Comparison of ENCODE assay signal across 37 cellular contexts in the genomic region with DNA sequence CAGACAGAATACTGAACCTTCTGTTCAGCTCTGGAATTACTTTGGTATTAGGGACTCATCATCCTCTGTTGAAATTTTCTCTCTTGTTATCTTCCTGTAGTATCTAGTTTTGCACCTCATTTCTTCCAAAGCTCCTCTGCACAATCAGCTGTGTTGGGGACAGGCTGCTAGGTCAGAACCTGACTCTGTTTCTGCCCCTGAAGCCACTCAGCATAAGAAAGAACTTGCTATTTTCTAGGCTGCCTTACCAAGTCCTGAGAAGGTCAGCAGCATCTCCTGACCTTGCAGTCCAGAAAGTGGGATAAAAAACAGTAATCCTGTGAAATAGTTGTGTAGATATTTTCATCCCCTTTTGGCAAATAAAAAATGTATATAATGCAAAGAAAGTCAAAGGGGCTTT.
"Had no signal": no experiment of that assay in that cellular context is flagged by ENCODE, and none has a peak within 500 bp of the region (broad histone marks: within the 10 kb centered on the region; RNA-seq: fewer than 3 reads in every experiment).

No MANE protein-coding gene starts in this region.

- H3K27ac Mint-ChIP-seq: activated CD4-positive, alpha-beta memory T cell treated with anti-CD3 and anti-CD28 coated beads, Interleukin-2, amount 10 ng/mL, durations not matched to agents 7 days and 5 days; activated CD4-positive, alpha-beta T cell treated with anti-CD3 and anti-CD28 coated beads for 36 hours; activated CD4-positive, alpha-beta T cell treated with anti-CD3 and anti-CD28 coated beads, Interleukin-2, amount 10 ng/mL, durations not matched to agents 7 days and 5 days; activated CD8-positive, alpha-beta memory T cell treated with anti-CD3 and anti-CD28 coated beads, Interleukin-2, amount 10 ng/mL, durations not matched to agents 7 days and 5 days; activated CD8-positive, alpha-beta T cell treated with anti-CD3 and anti-CD28 coated beads, Interleukin-2, amount 10 ng/mL, durations not matched to agents 7 days and 5 days; activated naive CD4-positive, alpha-beta T cell treated with anti-CD3 and anti-CD28 coated beads, Interleukin-2, amount 10 ng/mL, durations not matched to agents 7 days and 5 days; activated naive CD4-positive, alpha-beta T cell treated with anti-CD3 and anti-CD28 coated beads, Interleukin-2, amount 50 U/mL, for 24 hours; activated naive CD8-positive, alpha-beta T cell; activated naive CD8-positive, alpha-beta T cell treated with anti-CD3 and anti-CD28 coated beads, Interleukin-2, amount 10 ng/mL, durations not matched to agents 7 days and 5 days; activated naive CD8-positive, alpha-beta T cell treated with anti-CD3 and anti-CD28 coated beads, Interleukin-2, amount 50 U/mL, for 24 hours; activated T-cell treated with anti-CD3 and anti-CD28 coated beads, Interleukin-2, amount 50 U/mL, for 24 hours; activated T-helper 2 cell treated with anti-CD3 and anti-CD28 coated beads, Interferon-gamma antibody, Interleukin-2, Interleukin-4, amounts not matched to agents 10 μg/mL and 5 μg/mL and 100 μg/mL, durations not matched to agents 14 hours and 24 hours and 36 hours; brain; T-helper 1 cell treated with Interleukin-12 subunit alpha and Interleukin-12 subunit beta and Interleukin-4 antibody, amounts not matched to agents 30 μg/mL and 1 μg/mL, for 36 hours; T-helper 2 cell treated with Interferon-gamma antibody and Interleukin-4, amounts not matched to agents 5 μg/mL and 100 μg/mL, for 36 hours had no signal

- ATAC-seq: activated CD4-positive, alpha-beta T cell treated with anti-CD3 and anti-CD28 coated beads for 36 hours; activated CD4-positive, CD25-positive, alpha-beta regulatory T cell treated with anti-CD3 and anti-CD28 coated beads, Interleukin-2, amount 50 U/mL, for 24 hours; activated CD8-positive, alpha-beta memory T cell treated with anti-CD3 and anti-CD28 coated beads, Interleukin-2, amount 10 ng/mL, durations not matched to agents 7 days and 5 days; activated CD8-positive, alpha-beta T cell treated with anti-CD3 and anti-CD28 coated beads, Interleukin-2, amount 10 ng/mL, durations not matched to agents 7 days and 5 days; activated naive CD8-positive, alpha-beta T cell treated with anti-CD3 and anti-CD28 coated beads, Interleukin-2, amount 50 U/mL, for 24 hours had no signal

- H3K27me3 ChIP-seq: ascending aorta, cardiac muscle cell had no signal

- H3K4me3 ChIP-seq: ascending aorta, cardiac muscle cell had no signal

- DNase-seq: activated CD4-positive, alpha-beta memory T cell treated with anti-CD3 and anti-CD28 coated beads, Interleukin-2, amount 10 ng/mL, durations not matched to agents 7 days and 5 days; activated CD4-positive, alpha-beta T cell treated with anti-CD3 and anti-CD28 coated beads for 1 hour; activated CD4-positive, alpha-beta T cell treated with anti-CD3 and anti-CD28 coated beads for 36 hours; activated CD4-positive, alpha-beta T cell treated with anti-CD3 and anti-CD28 coated beads for 48 hours; activated CD4-positive, alpha-beta T cell treated with anti-CD3 and anti-CD28 coated beads, Interleukin-2, amount 10 ng/mL, durations not matched to agents 7 days and 5 days; activated CD4-positive, alpha-beta T cell treated with anti-CD3 and anti-CD28 coated beads, Interleukin-2, amount 50 U/mL, for 48 hours; activated CD4-positive, CD25-positive, alpha-beta regulatory T cell; activated CD8-positive, alpha-beta memory T cell treated with anti-CD3 and anti-CD28 coated beads for 24 hours; activated CD8-positive, alpha-beta memory T cell treated with anti-CD3 and anti-CD28 coated beads, Interleukin-2, amount 10 ng/mL, durations not matched to agents 7 days and 5 days; activated CD8-positive, alpha-beta memory T cell treated with anti-CD3 and anti-CD28 coated beads, Interleukin-2, amount 50 U/mL, for 48 hours; activated CD8-positive, alpha-beta T cell treated with anti-CD3 and anti-CD28 coated beads, Interleukin-2, amount 10 ng/mL, durations not matched to agents 7 days and 5 days; activated effector memory CD4-positive, alpha-beta T cell treated with Interleukin-2 at 50 U/mL for 16 hours; activated gamma-delta T cell; activated naive CD4-positive, alpha-beta T cell treated with anti-CD3 and anti-CD28 coated beads, Interleukin-2, amount 10 ng/mL, durations not matched to agents 7 days and 5 days; activated naive CD4-positive, alpha-beta T cell treated with Interleukin-2 at 50 U/mL for 16 hours; activated naive CD8-positive, alpha-beta T cell treated with anti-CD3 and anti-CD28 coated beads, Interleukin-2, amount 10 ng/mL, durations not matched to agents 7 days and 5 days; activated naive CD8-positive, alpha-beta T cell treated with anti-CD3 and anti-CD28 coated beads, Interleukin-2, amount 50 U/mL, for 24 hours; activated T-cell treated with anti-CD3 and anti-CD28 coated beads, Interleukin-2, amount 50 U/mL, for 24 hours; activated T-cell treated with anti-CD3 and anti-CD28 coated beads, Interleukin-2, amount 50 U/mL, for 48 hours; amygdala; anterior cingulate cortex; caudate nucleus; cerebellar nuclear complex; T-helper 1 cell; T-helper 2 cell; T-helper 9 cell had no signal

- H3K9me3 Mint-ChIP-seq: activated CD4-positive, alpha-beta T cell treated with anti-CD3 and anti-CD28 coated beads, Interleukin-2, amount 10 ng/mL, durations not matched to agents 7 days and 5 days; activated naive CD4-positive, alpha-beta T cell treated with anti-CD3 and anti-CD28 coated beads, Interleukin-2, amount 10 ng/mL, durations not matched to agents 7 days and 5 days; activated naive CD4-positive, alpha-beta T cell treated with anti-CD3 and anti-CD28 coated beads, Interleukin-2, amount 50 U/mL, for 24 hours; activated T-cell treated with anti-CD3 and anti-CD28 coated beads, Interleukin-2, amount 50 U/mL, for 24 hours; activated T-helper 2 cell treated with anti-CD3 and anti-CD28 coated beads, Interferon-gamma antibody, Interleukin-2, Interleukin-4, amounts not matched to agents 10 μg/mL and 5 μg/mL and 100 μg/mL, durations not matched to agents 14 hours and 24 hours and 36 hours; brain; T-helper 2 cell treated with Interferon-gamma antibody and Interleukin-4, amounts not matched to agents 5 μg/mL and 100 μg/mL, for 36 hours had no signal

- H3K36me3 Mint-ChIP-seq: activated CD8-positive, alpha-beta memory T cell treated with anti-CD3 and anti-CD28 coated beads, Interleukin-2, amount 10 ng/mL, durations not matched to agents 7 days and 5 days; activated naive CD4-positive, alpha-beta T cell treated with anti-CD3 and anti-CD28 coated beads, Interleukin-2, amount 10 ng/mL, durations not matched to agents 7 days and 5 days; activated naive CD4-positive, alpha-beta T cell treated with anti-CD3 and anti-CD28 coated beads, Interleukin-2, amount 50 U/mL, for 24 hours; activated naive CD8-positive, alpha-beta T cell; activated naive CD8-positive, alpha-beta T cell treated with anti-CD3 and anti-CD28 coated beads, Interleukin-2, amount 10 ng/mL, durations not matched to agents 7 days and 5 days; brain had no signal

- H3K4me1 ChIP-seq: ascending aorta had no signal

- H3K4me3 Mint-ChIP-seq: activated CD4-positive, alpha-beta memory T cell treated with anti-CD3 and anti-CD28 coated beads, Interleukin-2, amount 10 ng/mL, durations not matched to agents 7 days and 5 days; activated CD4-positive, alpha-beta T cell treated with anti-CD3 and anti-CD28 coated beads for 36 hours; activated CD4-positive, alpha-beta T cell treated with anti-CD3 and anti-CD28 coated beads, Interleukin-2, amount 10 ng/mL, durations not matched to agents 7 days and 5 days; activated CD8-positive, alpha-beta memory T cell treated with anti-CD3 and anti-CD28 coated beads, Interleukin-2, amount 10 ng/mL, durations not matched to agents 7 days and 5 days; activated CD8-positive, alpha-beta T cell treated with anti-CD3 and anti-CD28 coated beads, Interleukin-2, amount 10 ng/mL, durations not matched to agents 7 days and 5 days; activated naive CD4-positive, alpha-beta T cell treated with anti-CD3 and anti-CD28 coated beads, Interleukin-2, amount 10 ng/mL, durations not matched to agents 7 days and 5 days; activated naive CD4-positive, alpha-beta T cell treated with anti-CD3 and anti-CD28 coated beads, Interleukin-2, amount 50 U/mL, for 24 hours; activated naive CD8-positive, alpha-beta T cell; activated naive CD8-positive, alpha-beta T cell treated with anti-CD3 and anti-CD28 coated beads, Interleukin-2, amount 10 ng/mL, durations not matched to agents 7 days and 5 days; activated naive CD8-positive, alpha-beta T cell treated with anti-CD3 and anti-CD28 coated beads, Interleukin-2, amount 50 U/mL, for 24 hours; activated T-cell treated with anti-CD3 and anti-CD28 coated beads, Interleukin-2, amount 50 U/mL, for 24 hours; brain; central memory CD8-positive, alpha-beta T cell; T-helper 1 cell treated with Interleukin-12 subunit alpha and Interleukin-12 subunit beta and Interleukin-4 antibody, amounts not matched to agents 30 μg/mL and 1 μg/mL, for 36 hours; T-helper 2 cell treated with Interferon-gamma antibody and Interleukin-4, amounts not matched to agents 5 μg/mL and 100 μg/mL, for 36 hours had no signal

- H3K9me3 ChIP-seq: ascending aorta had no signal

- H3K36me3 ChIP-seq: ascending aorta, cardiac muscle cell had no signal

- H3K27ac ChIP-seq: ascending aorta, cardiac muscle cell, VCaP had no signal

- H3K27me3 Mint-ChIP-seq: activated CD4-positive, alpha-beta memory T cell treated with anti-CD3 and anti-CD28 coated beads, Interleukin-2, amount 10 ng/mL, durations not matched to agents 7 days and 5 days; activated CD4-positive, alpha-beta T cell treated with anti-CD3 and anti-CD28 coated beads for 36 hours; activated CD4-positive, alpha-beta T cell treated with anti-CD3 and anti-CD28 coated beads, Interleukin-2, amount 10 ng/mL, durations not matched to agents 7 days and 5 days; activated CD8-positive, alpha-beta memory T cell treated with anti-CD3 and anti-CD28 coated beads, Interleukin-2, amount 10 ng/mL, durations not matched to agents 7 days and 5 days; activated naive CD4-positive, alpha-beta T cell treated with anti-CD3 and anti-CD28 coated beads, Interleukin-2, amount 10 ng/mL, durations not matched to agents 7 days and 5 days; activated naive CD8-positive, alpha-beta T cell; activated naive CD8-positive, alpha-beta T cell treated with anti-CD3 and anti-CD28 coated beads, Interleukin-2, amount 10 ng/mL, durations not matched to agents 7 days and 5 days; activated naive CD8-positive, alpha-beta T cell treated with anti-CD3 and anti-CD28 coated beads, Interleukin-2, amount 50 U/mL, for 24 hours; activated T-cell treated with anti-CD3 and anti-CD28 coated beads, Interleukin-2, amount 50 U/mL, for 24 hours; brain; central memory CD8-positive, alpha-beta T cell had no signal

- H3K4me1 Mint-ChIP-seq: activated CD4-positive, alpha-beta memory T cell treated with anti-CD3 and anti-CD28 coated beads, Interleukin-2, amount 10 ng/mL, durations not matched to agents 7 days and 5 days; activated CD4-positive, alpha-beta T cell treated with anti-CD3 and anti-CD28 coated beads for 36 hours; activated CD4-positive, alpha-beta T cell treated with anti-CD3 and anti-CD28 coated beads, Interleukin-2, amount 10 ng/mL, durations not matched to agents 7 days and 5 days; activated CD8-positive, alpha-beta memory T cell treated with anti-CD3 and anti-CD28 coated beads, Interleukin-2, amount 10 ng/mL, durations not matched to agents 7 days and 5 days; activated naive CD4-positive, alpha-beta T cell treated with anti-CD3 and anti-CD28 coated beads, Interleukin-2, amount 10 ng/mL, durations not matched to agents 7 days and 5 days; activated naive CD4-positive, alpha-beta T cell treated with anti-CD3 and anti-CD28 coated beads, Interleukin-2, amount 50 U/mL, for 24 hours; activated naive CD8-positive, alpha-beta T cell treated with anti-CD3 and anti-CD28 coated beads, Interleukin-2, amount 10 ng/mL, durations not matched to agents 7 days and 5 days; activated naive CD8-positive, alpha-beta T cell treated with anti-CD3 and anti-CD28 coated beads, Interleukin-2, amount 50 U/mL, for 24 hours; brain; central memory CD8-positive, alpha-beta T cell had no signal
